In genomic region chr1:4624801-4625200, GRCh38 we compare ENCODE assay signal across 9 cellular contexts. TPM values are rescaled to one million over a fixed set of nuclear protein-coding genes. Genes with fewer than 3 reads are reported as not detected.
"Had no signal": no experiment of that assay in that cellular context is flagged by ENCODE, and none has a peak within 500 bp of the region (broad histone marks: within the 10 kb centered on the region; RNA-seq: fewer than 3 reads in every experiment).

No MANE protein-coding gene starts in this region.

- H3K4me1 ChIP-seq: HAP-1 had no signal

- DNase-seq: GM23248, GOT3, H7, HFFc6, IMR-90 had no signal

- ATAC-seq: HCT116, K562 had no signal

- H3K27ac ChIP-seq: GM23248 had no signal

- H3K36me3 ChIP-seq: HAP-1 had no signal

- H3K4me3 ChIP-seq: GM23248, HAP-1, K562 had no signal

- H3K9me3 ChIP-seq: HAP-1 had no signal

RNA-seq across cellular contexts. Expression of gene AJAP1, which starts 29.6 kb away (rescaled TPM):
- total RNA-seq: HFFc6, HT-29, K562 had no signal
- polyA plus RNA-seq: K562 had no signal
